Comparison of ENCODE assay signal across 27 cellular contexts in genomic region chr10:80900661-80901060, GRCh38.
A peak's percentile ranks its signal among the peaks of the same experiment; 100 is the strongest.
DNase-seq lines count a peak whose midpoint lies in the region; ATAC-seq, FAIRE-seq and TF ChIP-seq lines count a peak whose summit lies in the region.
"Had no signal": no experiment of that assay in that cellular context is flagged by ENCODE, and none has a peak within 500 bp of the region (broad histone marks: within the 10 kb centered on the region; RNA-seq: fewer than 3 reads in every experiment).

No MANE protein-coding gene starts in this region.

- H3K14ac ChIP-seq in H1 (ENCODE audit: insufficient read length) = no peak overlapping the region

- no peaks in the 10 kb centered on the region for H3K23me2 ChIP-seq in H1 (ENCODE audit: low read depth, low read length)

- H3K36me3 ChIP-seq in H1 (ENCODE audit: control insufficient read depth in 2 of 4, insufficient read depth in 4 of 4, low read length in 3 of 4) (no peaks in the 10 kb centered on the region), small intestine (ENCODE audit: control insufficient read depth in 2 of 2, insufficient read depth in 2 of 2, low read length in 2 of 2) (no peaks in the 10 kb centered on the region)
- H3K36me3 ChIP-seq: heart right ventricle, neural progenitor cell, upper lobe of left lung had no signal

- no peak overlapping the region for H2AK5ac ChIP-seq in H1 (ENCODE audit: low read depth, low read length)

- TF ChIP-seq POLR2A in H1 (IDR thresholded peaks at IDR 0.05; ENCODE audit: control extremely low read depth in 1 of 2, low read depth in 2 of 2, low read length in 2 of 2) = no peak

- H2BK5ac ChIP-seq in H1 (ENCODE audit: low read depth, low read length) = no peak overlapping the region

- H4K91ac ChIP-seq in H1 (replicated peaks; ENCODE audit: insufficient read length, low read length) = no peak overlapping the region

- no peak overlapping the region for H2BK120ac ChIP-seq in H1 (replicated peaks; ENCODE audit: low read depth, low read length)

- ATAC-seq in GM18520 (IDR thresholded peaks at IDR 0.05; ENCODE audit: unreplicated experiment) (peak; percentile 55), HG02759 (IDR thresholded peaks at IDR 0.05; ENCODE audit: unreplicated experiment) (peak; percentile 62)
- ATAC-seq: activated T-helper 17 cell treated with anti-CD3 and anti-CD28 coated beads, Interleukin-2, amount 50 U/mL, for 72 hours; heart right ventricle; sciatic nerve; stimulated activated memory B cell treated with anti-CD40 and anti-IgM and Interleukin-4, amounts not matched to agents 10 μg/mL and 1 μg/mL and 100 μg/mL, for 72 hours; T-helper 17 cell had no signal

- no peak for FAIRE-seq in H1 (lab: Jason Lieb, UNC)
- FAIRE-seq in small intestine (lab: Jason Lieb, UNC) = no peak

- DNase-seq in H1 (ENCODE audit: low read depth in 1 of 2, low spot score in 2 of 2) = no peak
- DNase-seq in small intestine = peak; percentile 1
- no peak for DNase-seq in MV-4-11 (lab: John Stamatoyannopoulos, UW)
- DNase-seq in HCEC 1CT = no peak
- no peak for DNase-seq in ureter (ENCODE audit: low spot score)
- DNase-seq: activated CD4-positive, alpha-beta memory T cell treated with anti-CD3 and anti-CD28 coated beads, Interleukin-2, amount 10 ng/mL, durations not matched to agents 7 days and 5 days; activated CD4-positive, CD25-positive, alpha-beta regulatory T cell treated with anti-CD3 and anti-CD28 coated beads, Interleukin-2, amount 50 U/mL, for 72 hours; activated naive CD4-positive, alpha-beta T cell treated with anti-CD3 and anti-CD28 coated beads, Interleukin-2, amount 50 U/mL, for 16 hours; amygdala; effector CD8-positive, alpha-beta T cell; foreskin fibroblast; GM23248; heart right ventricle; NCI-H1436; NCI-H446; posterior cingulate gyrus; stimulated activated CD4-positive, alpha-beta T cell treated with anti-CD3 and anti-CD28 coated beads, Interleukin-4, amount 100 ng/mL, for 4 hours; T-helper 17 cell; upper lobe of left lung had no signal

- H3K27me3 ChIP-seq in H1 (replicated peaks in 1 of 4; ENCODE audit: control insufficient read depth in 3 of 4, extremely low read depth in 1 of 4, insufficient read depth in 3 of 4, low read length in 3 of 4) = peaks cover 11 to 21% (median 20%) of the 10 kb centered on the region in 4 experiments
- no peaks in the 10 kb centered on the region for H3K27me3 ChIP-seq in small intestine (ENCODE audit: control insufficient read depth in 2 of 2, insufficient read depth in 2 of 2, low read length in 2 of 2)
- H3K27me3 ChIP-seq: upper lobe of left lung had no signal

- no peak for TF ChIP-seq CTCF in H1 (IDR thresholded peaks at IDR 0.05; ENCODE audit: control extremely low read depth in 1 of 3, insufficient read depth in 1 of 3, low read depth in 1 of 3, low read length in 3 of 3)

- no peak overlapping the region for H3K9ac ChIP-seq in H1 (replicated peaks in 1 of 4; ENCODE audit: extremely low read depth in 1 of 4, low read depth in 3 of 4, low read length in 3 of 4)
- H3K9ac ChIP-seq: GM23248, neural progenitor cell had no signal

- no peak overlapping the region for H4K8ac ChIP-seq in H1 (ENCODE audit: extremely low read depth, insufficient read depth, low read length)

- CTCF ChIA-PET in H1 (lab: Charles Lee; ENCODE audit: partially characterized antibody) = interaction anchor here (6.2 kb wide), 1 partner anchor 23 kb away, joined by 38 read pairs; no protein-coding TSS in a partner anchor

- no peak for TF ChIP-seq RAD21 in H1 (IDR thresholded peaks at IDR 0.05 in 1 of 2, conservative IDR thresholded peaks at IDR 0.05 in 1 of 2; ENCODE audit: low read depth in 2 of 2, low read length in 2 of 2)

- no peaks in the 10 kb centered on the region for H3K79me2 ChIP-seq in H1 (ENCODE audit: control insufficient read depth in 1 of 2, insufficient read depth in 2 of 2, low read length in 2 of 2)

- no peak overlapping the region for H2AFZ ChIP-seq in H1 (ENCODE audit: low read length)
- H2AFZ ChIP-seq: GM23248, neural progenitor cell had no signal

- H3K4me2 ChIP-seq in H1 (ENCODE audit: insufficient read depth in 1 of 2, low read depth in 2 of 2, low read length in 2 of 2) = no peak overlapping the region
- H3K4me2 ChIP-seq: neural progenitor cell had no signal

- no peak overlapping the region for H3K23ac ChIP-seq in H1 (ENCODE audit: insufficient read length)

- H3K56ac ChIP-seq in H1 (replicated peaks; ENCODE audit: insufficient read length, low read depth, low read length) = no peak overlapping the region

- WGBS in H1 (ENCODE audit: extremely low coverage in 1 of 2, insufficient coverage in 1 of 2, insufficient read length in 1 of 2, insufficient replicate concordance in 2 of 2, low coverage in 1 of 2, low lambda C conversion rate in 2 of 2, missing lambda C conversion rate in 1 of 2), 2 experiments = 100% methylated on average over 1 of the region's 1 CpG; no CpG with 5 or more reads in 1 of the 2 experiments
- 21 to 81% (median 55%) methylated on average over 1 of the region's 1 CpG for WGBS in small intestine, 3 donors

- no peak overlapping the region for H2BK15ac ChIP-seq in H1 (ENCODE audit: low read length)

- TF ChIP-seq EP300 in H1 (IDR thresholded peaks at IDR 0.05; ENCODE audit: borderline replicate concordance in 1 of 2, low read depth in 2 of 2, low read length in 2 of 2) = no peak

- no peaks in the 10 kb centered on the region for H4K20me1 ChIP-seq in H1 (replicated peaks in 1 of 2; ENCODE audit: control insufficient read depth in 1 of 2, insufficient read depth in 2 of 2, low read length in 2 of 2)

- no peaks in the 10 kb centered on the region for H3K79me1 ChIP-seq in H1 (ENCODE audit: low read depth, low read length)

- no peak overlapping the region for H4K5ac ChIP-seq in H1 (ENCODE audit: insufficient read length, low read depth, low read length)

- no peak overlapping the region for H3K4me3 ChIP-seq in H1 (ENCODE audit: extremely low read depth in 1 of 4, insufficient read depth in 2 of 4, low read depth in 3 of 4, low read length in 4 of 4)
- no peak overlapping the region for H3K4me3 ChIP-seq in small intestine (ENCODE audit: low read depth in 1 of 2, low read length in 2 of 2)
- H3K4me3 ChIP-seq: GM23248, heart right ventricle, neural progenitor cell, SK-N-MC, upper lobe of left lung had no signal

- H3K4me1 ChIP-seq in H1 (replicated peaks in 1 of 4; ENCODE audit: control insufficient read depth in 3 of 4, insufficient read depth in 4 of 4, low read length in 3 of 4) = peaks cover 0 to 4% (median 2%) of the 10 kb centered on the region in 4 experiments; a peak in 6 of 7 replicates
- H3K4me1 ChIP-seq in small intestine (ENCODE audit: control insufficient read depth in 2 of 2, insufficient read depth in 1 of 2, low read depth in 1 of 2, low read length in 1 of 2) = no peaks in the 10 kb centered on the region
- H3K4me1 ChIP-seq: heart right ventricle, neural progenitor cell, upper lobe of left lung had no signal

- POLR2A ChIA-PET in H1 (lab: Charles Lee; ENCODE audit: partially characterized antibody) = no interaction called here

- H3K9me3 ChIP-seq in H1 (ENCODE audit: insufficient read depth in 2 of 2, low read depth in 1 of 2, low read length in 1 of 2) (no peaks in the 10 kb centered on the region), small intestine (ENCODE audit: control insufficient read depth, low read depth) (no peaks in the 10 kb centered on the region)
- H3K9me3 ChIP-seq: heart right ventricle, upper lobe of left lung had no signal

- H2BK20ac ChIP-seq in H1 (ENCODE audit: low read length) = no peak overlapping the region

- peak overlapping the region; percentile 8 for H3K4ac ChIP-seq in H1 (replicated peaks; ENCODE audit: insufficient read length, low read depth, low read length)

- H2BK12ac ChIP-seq in H1 (ENCODE audit: low read depth, low read length) = no peak overlapping the region

- no peak overlapping the region for H3K27ac ChIP-seq in H1 (ENCODE audit: low read depth, low read length)
- H3K27ac ChIP-seq in small intestine (ENCODE audit: low read depth in 1 of 2, low read length in 1 of 2) = no peak overlapping the region
- H3K27ac ChIP-seq: C4-2B, GM23248, heart right ventricle, neural progenitor cell, SK-N-MC, upper lobe of left lung had no signal

- H3K18ac ChIP-seq in H1 (ENCODE audit: extremely low read depth, low read length) = no peak overlapping the region

TF ChIP-seq in H1, 55 proteins besides CTCF, POLR2A, EP300 and RAD21 (continues in another document):
- TF ChIP-seq CBX8 (IDR thresholded peaks at IDR 0.05; ENCODE audit: borderline replicate concordance, low read depth, low read length) (no peak), RNF2 (IDR thresholded peaks at IDR 0.05; ENCODE audit: borderline replicate concordance, low read depth, low read length, missing control alignments, poor library complexity, severe bottlenecking) (no peak), BRCA1 (IDR thresholded peaks at IDR 0.05; ENCODE audit: low read depth, low read length) (no peak), CBX5 (IDR thresholded peaks at IDR 0.05; ENCODE audit: low read depth, low read length) (no peak)
